In the genomic region with DNA sequence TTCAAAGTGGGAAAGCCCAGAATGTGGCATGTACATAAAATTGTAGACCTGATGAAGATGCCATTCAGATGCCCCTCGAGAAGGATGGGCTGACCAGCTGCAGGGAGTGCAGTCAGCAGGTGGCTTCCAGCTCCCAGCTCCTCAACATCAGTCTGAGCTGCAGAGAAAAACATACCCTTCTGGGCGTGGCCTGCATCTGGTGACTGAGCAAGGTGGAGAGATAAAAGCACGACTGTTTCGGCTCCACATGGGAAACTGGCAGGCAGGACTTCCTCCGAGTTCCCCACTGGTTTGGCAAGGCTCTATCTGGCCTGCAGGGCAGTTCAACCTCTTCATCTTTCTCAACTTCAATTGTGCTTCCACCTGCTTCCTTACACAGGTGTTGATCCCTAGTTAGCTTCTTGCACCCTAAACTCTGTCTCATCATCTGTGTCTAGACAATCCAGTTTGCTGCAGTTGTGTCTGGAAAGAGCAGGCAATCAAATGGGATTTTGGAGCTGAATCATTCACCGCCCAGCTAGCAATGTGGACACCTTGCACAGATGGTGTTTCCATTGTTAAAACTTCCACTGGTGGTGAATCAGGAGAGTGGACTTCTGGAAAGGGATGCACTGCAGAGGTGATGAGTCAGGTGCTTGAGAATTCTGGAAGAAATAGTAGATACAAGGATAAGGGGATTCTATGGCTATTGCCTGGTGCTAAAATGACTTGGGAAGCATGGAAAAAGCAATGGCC, we compare ENCODE assay signal across 23 cellular contexts. TPM values are rescaled to one million over a fixed set of nuclear protein-coding genes. Genes with fewer than 3 reads are reported as not detected.
DNase-seq lines count a peak whose midpoint lies in the region; ATAC-seq, FAIRE-seq and TF ChIP-seq lines count a peak whose summit lies in the region.
"Had no signal": no experiment of that assay in that cellular context is flagged by ENCODE, and none has a peak within 500 bp of the region (broad histone marks: within the 10 kb centered on the region; RNA-seq: fewer than 3 reads in every experiment).

No MANE protein-coding gene starts in this region.

- no peak overlapping the region for H2BK120ac ChIP-seq in IMR-90 (ENCODE audit: low read depth, low read length)

- DNase-seq in ELF-1 (ENCODE audit: low read depth, low spot score) (peak; percentile 14), IMR-90 (peak; percentile 48), K562 (ENCODE audit: extremely low read depth in 1 of 4, low spot score in 3 of 4) (peak in 3 of 4 experiments; percentile 8 to 58 (median 28)), islet precursor cell (peak; percentile 56), HK-2 (ENCODE audit: unreplicated experiment) (no peak), SW 1271 (lab: John Stamatoyannopoulos, UW) (no peak), head of caudate nucleus (no peak)
- no peak for DNase-seq in stimulated activated naive B cell treated with anti-CD40 and anti-IgM and Interleukin-4, amounts not matched to agents 10 μg/mL and 1 μg/mL and 100 μg/mL, for 72 hours
- DNase-seq: activated CD4-positive, alpha-beta memory T cell treated with anti-CD3 and anti-CD28 coated beads, Interleukin-2, amount 10 ng/mL, durations not matched to agents 7 days and 5 days; aorta; caudate nucleus; DMS79 treated with DMSO at 0.1 percent for 48 hours; immature natural killer cell; NCI-H187; posterior cingulate gyrus; SHP77 treated with DMSO at 0.1 percent for 48 hours; sigmoid colon; transverse colon had no signal

- H3K27me3 Mint-ChIP-seq in stimulated activated naive B cell treated with anti-CD40 and anti-IgM and Interleukin-4, amounts not matched to agents 10 μg/mL and 1 μg/mL and 100 μg/mL, for 72 hours = peaks cover 13 to 17% of the 10 kb centered on the region in 2 donors

- no peak for ATAC-seq in IMR-90 (ENCODE audit: low read depth)
- peak; percentile 84 for ATAC-seq in K562
- no peak for ATAC-seq in stimulated activated naive B cell treated with anti-CD40 and anti-IgM and Interleukin-4, amounts not matched to agents 10 μg/mL and 1 μg/mL and 100 μg/mL, for 72 hours (replicated peaks)
- ATAC-seq: activated CD4-positive, CD25-positive, alpha-beta regulatory T cell treated with anti-CD3 and anti-CD28 coated beads, Interleukin-2, amount 50 U/mL, for 24 hours had no signal

- in situ Hi-C loops in IMR-90 (cut with MboI; ENCODE audit: low sequenced_read_pairs) = no loop called here
- in situ Hi-C loops in K562 (cut with MboI) = no loop called here

- H3K9ac ChIP-seq in IMR-90 (ENCODE audit: low read depth, low read length) (no peak overlapping the region), K562 (ENCODE audit: insufficient read depth in 1 of 2, low read depth in 2 of 2, low read length in 2 of 2) (peak overlapping the region in 1 of 2 experiments; percentile 55; a peak in 2 of 4 replicates)
- H3K9ac ChIP-seq: KMS-11 had no signal

- H3K27me3 ChIP-seq in IMR-90 (ENCODE audit: control insufficient read depth, insufficient read depth, low read length) = no peaks in the 10 kb centered on the region
- no peaks in the 10 kb centered on the region for H3K27me3 ChIP-seq in K562 (ENCODE audit: control insufficient read depth in 2 of 2, insufficient read depth in 2 of 2, low read length in 2 of 2)
- H3K27me3 ChIP-seq: sigmoid colon, transverse colon had no signal

- H3K36me3 Mint-ChIP-seq in stimulated activated naive B cell treated with anti-CD40 and anti-IgM and Interleukin-4, amounts not matched to agents 10 μg/mL and 1 μg/mL and 100 μg/mL, for 72 hours = no peaks in the 10 kb centered on the region
- H3K36me3 Mint-ChIP-seq: activated naive CD8-positive, alpha-beta T cell; immature natural killer cell had no signal

- H3K79me1 ChIP-seq in IMR-90 (ENCODE audit: low read depth in 1 of 2, low read length in 2 of 2) = no peaks in the 10 kb centered on the region

- H2AK5ac ChIP-seq in IMR-90 (ENCODE audit: low read depth, low read length) = no peak overlapping the region

- H3K4me3 ChIP-seq in IMR-90 (ENCODE audit: insufficient read depth, low read depth, low read length) (no peak overlapping the region), K562 (no peak overlapping the region)
- H3K4me3 ChIP-seq: sigmoid colon, transverse colon had no signal

- no peak overlapping the region for H3K4me3 Mint-ChIP-seq in stimulated activated naive B cell treated with anti-CD40 and anti-IgM and Interleukin-4, amounts not matched to agents 10 μg/mL and 1 μg/mL and 100 μg/mL, for 72 hours
- H3K4me3 Mint-ChIP-seq: activated CD4-positive, alpha-beta memory T cell treated with anti-CD3 and anti-CD28 coated beads, Interleukin-2, amount 10 ng/mL, durations not matched to agents 7 days and 5 days; activated naive CD8-positive, alpha-beta T cell; dendritic cell treated with granulocyte-macrophage colony-stimulating factor and Interleukin-4, amounts not matched to agents 40 ng/mL and 50 ng/mL, for 4 days; immature natural killer cell had no signal

- H3K9me1 ChIP-seq in IMR-90 (ENCODE audit: insufficient read depth, low read length) (no peaks in the 10 kb centered on the region), K562 (ENCODE audit: control insufficient read depth, insufficient read depth, low read length) (no peaks in the 10 kb centered on the region)

- no peaks in the 10 kb centered on the region for H3K79me2 ChIP-seq in K562 (ENCODE audit: control insufficient read depth, insufficient read depth, low read length)

- TF ChIP-seq EP300 in K562 (IDR thresholded peaks at IDR 0.05; ENCODE audit: low read length) = no peak

- no peak overlapping the region for H3K18ac ChIP-seq in IMR-90 (ENCODE audit: low read depth, low read length)

- no peak overlapping the region for H3K56ac ChIP-seq in IMR-90 (ENCODE audit: extremely low read depth, insufficient read depth, low read length)

- intact Hi-C loops in IMR-90 (cut with micrococcal nuclease) = no loop called here
- intact Hi-C loops in K562 (cut with micrococcal nuclease) = no loop called here
- intact Hi-C loops in head of caudate nucleus (cut with DNase I) = no loop called here

- CTCF ChIA-PET in IMR-90 (lab: Yijun Ruan, JAX) = interaction anchor here (1.0 kb wide), 1 partner anchor 11 kb away, joined by 5 read pairs; no protein-coding TSS in a partner anchor
- CTCF ChIA-PET in K562 (lab: Yijun Ruan, JAX; ENCODE audit: low intra/inter-chr PET ratio) = no interaction called here

- H4K20me1 ChIP-seq in IMR-90 (ENCODE audit: insufficient read depth, low read length) (no peaks in the 10 kb centered on the region), K562 (replicated peaks; ENCODE audit: control insufficient read depth, insufficient read depth, low read length) (no peaks in the 10 kb centered on the region)

- H3K4me1 Mint-ChIP-seq in stimulated activated naive B cell treated with anti-CD40 and anti-IgM and Interleukin-4, amounts not matched to agents 10 μg/mL and 1 μg/mL and 100 μg/mL, for 72 hours = no peaks in the 10 kb centered on the region
- H3K4me1 Mint-ChIP-seq: activated CD4-positive, alpha-beta memory T cell treated with anti-CD3 and anti-CD28 coated beads, Interleukin-2, amount 10 ng/mL, durations not matched to agents 7 days and 5 days; immature natural killer cell had no signal

- no peaks in the 10 kb centered on the region for H3K9me3 Mint-ChIP-seq in stimulated activated naive B cell treated with anti-CD40 and anti-IgM and Interleukin-4, amounts not matched to agents 10 μg/mL and 1 μg/mL and 100 μg/mL, for 72 hours
- H3K9me3 Mint-ChIP-seq: activated CD4-positive, alpha-beta memory T cell treated with anti-CD3 and anti-CD28 coated beads, Interleukin-2, amount 10 ng/mL, durations not matched to agents 7 days and 5 days; dendritic cell treated with granulocyte-macrophage colony-stimulating factor and Interleukin-4, amounts not matched to agents 40 ng/mL and 50 ng/mL, for 4 days; immature natural killer cell had no signal

- TF ChIP-seq POLR2A in IMR-90 (IDR thresholded peaks at IDR 0.05; ENCODE audit: low read depth, low read length) = no peak
- no peak for TF ChIP-seq POLR2A in K562 (conservative IDR thresholded peaks at IDR 0.05)

- H2BK5ac ChIP-seq in IMR-90 (ENCODE audit: low read depth, low read length, poor library complexity, severe bottlenecking) = no peak overlapping the region

- POLR2A ChIA-PET in IMR-90 (lab: Charles Lee; ENCODE audit: unreplicated experiment) (no interaction called here), K562 (lab: Yijun Ruan, JAX) (no interaction called here)

- no peak for TF ChIP-seq RAD21 in IMR-90 (IDR thresholded peaks at IDR 0.05; ENCODE audit: low read length)
- TF ChIP-seq RAD21 in K562 (CRISPR knock-in tag; conservative IDR thresholded peaks at IDR 0.05 in 1 of 2, IDR thresholded peaks at IDR 0.05 in 1 of 2) = no peak

- no peak overlapping the region for H3K14ac ChIP-seq in IMR-90 (replicated peaks; ENCODE audit: low read depth, low read length)

- no peak overlapping the region for H2AK9ac ChIP-seq in IMR-90 (replicated peaks; ENCODE audit: low read depth, low read length, poor library complexity)

- no peak overlapping the region for H3K27ac Mint-ChIP-seq in stimulated activated naive B cell treated with anti-CD40 and anti-IgM and Interleukin-4, amounts not matched to agents 10 μg/mL and 1 μg/mL and 100 μg/mL, for 72 hours
- H3K27ac Mint-ChIP-seq: activated CD4-positive, alpha-beta memory T cell treated with anti-CD3 and anti-CD28 coated beads, Interleukin-2, amount 10 ng/mL, durations not matched to agents 7 days and 5 days; activated naive CD8-positive, alpha-beta T cell; dendritic cell treated with granulocyte-macrophage colony-stimulating factor and Interleukin-4, amounts not matched to agents 40 ng/mL and 50 ng/mL, for 4 days; immature natural killer cell had no signal

- no peak overlapping the region for H2BK20ac ChIP-seq in IMR-90 (ENCODE audit: low read depth, low read length)

- BruUV-seq in IMR-90 (replicated peaks; lab: Mats Ljungman, UMichigan) (no TSS peak), K562 (replicated peaks; lab: Mats Ljungman, UMichigan) (no TSS peak)

- H4K5ac ChIP-seq in IMR-90 (ENCODE audit: low read depth, low read length) = no peak overlapping the region

- no peak overlapping the region for H2AFZ ChIP-seq in IMR-90 (replicated peaks; ENCODE audit: low read length, poor library complexity)
- H2AFZ ChIP-seq in K562 (ENCODE audit: low read depth, low read length) = peak overlapping the region; percentile 67

- no peak for TF ChIP-seq CTCF in IMR-90 (conservative IDR thresholded peaks at IDR 0.05; ENCODE audit: low read depth, low read length)
- no peak for TF ChIP-seq CTCF in K562 (IDR thresholded peaks at IDR 0.05 in 2 of 3, conservative IDR thresholded peaks at IDR 0.05 in 1 of 3; ENCODE audit: insufficient read depth in 2 of 3, low read depth in 1 of 3, low read length in 3 of 3)

- H3K9me3 ChIP-seq in IMR-90 (ENCODE audit: control insufficient read depth, insufficient read depth, low read length) = no peaks in the 10 kb centered on the region
- H3K9me3 ChIP-seq in K562 (replicated peaks; ENCODE audit: control insufficient read depth, insufficient read depth, low read depth, low read length) = no peaks in the 10 kb centered on the region
- H3K9me3 ChIP-seq: sigmoid colon, transverse colon had no signal

- no peak overlapping the region for H3K23ac ChIP-seq in IMR-90 (ENCODE audit: low read depth, low read length)

- no peak overlapping the region for H2BK15ac ChIP-seq in IMR-90 (ENCODE audit: low read depth, low read length)

- H4K91ac ChIP-seq in IMR-90 (ENCODE audit: insufficient read depth, low read depth, low read length) = no peak overlapping the region

- dilution Hi-C loops in IMR-90 (cut with HindIII; ENCODE audit: low sequenced_read_pairs, unreplicated experiment) = no loop called here

- no peak overlapping the region for H3K4ac ChIP-seq in IMR-90 (ENCODE audit: low read depth, low read length)

- H3K4me1 ChIP-seq in IMR-90 (ENCODE audit: control insufficient read depth, insufficient read depth, low read length) (peaks cover 2% of the 10 kb centered on the region; the same call in 1 of the 2 replicates), K562 (replicated peaks in 1 of 2; ENCODE audit: control insufficient read depth in 2 of 2, insufficient read depth in 2 of 2, low read length in 2 of 2) (peaks cover 0 to 11% of the 10 kb centered on the region in 2 experiments; a peak in 2 of 5 replicates)
- H3K4me1 ChIP-seq: sigmoid colon, transverse colon had no signal

- H3K4me2 ChIP-seq in IMR-90 (ENCODE audit: low read depth, low read length) (no peak overlapping the region), K562 (ENCODE audit: insufficient read depth, low read length) (peak overlapping the region; percentile 36; the same call in 1 of the 2 replicates)
- H3K4me2 ChIP-seq: KMS-11 had no signal

- peak; percentile 42 for FAIRE-seq in K562 (lab: Jason Lieb, UNC)

- H3K36me3 ChIP-seq in IMR-90 (ENCODE audit: control insufficient read depth, insufficient read depth, low read length) = no peaks in the 10 kb centered on the region
- H3K36me3 ChIP-seq in K562 (ENCODE audit: control insufficient read depth, insufficient read depth, low read length) = no peaks in the 10 kb centered on the region
- H3K36me3 ChIP-seq: sigmoid colon, transverse colon had no signal

- H3K27ac ChIP-seq in IMR-90 (ENCODE audit: insufficient read depth, low read length) = no peak overlapping the region
- no peak overlapping the region for H3K27ac ChIP-seq in K562 (ENCODE audit: extremely low read depth, low read depth, low read length)
- H3K27ac ChIP-seq: C4-2B, KMS-11, sigmoid colon, transverse colon had no signal

- no CpG with 5 or more reads among the region's 6 CpGs for WGBS in IMR-90 (ENCODE audit: extremely low coverage in 2 of 2, insufficient read length in 1 of 2), 2 experiments
- WGBS in K562 (ENCODE audit: insufficient coverage, low coverage, missing lambda C conversion rate) = 5% methylated on average over 5 of the region's 6 CpGs

- H4K8ac ChIP-seq in IMR-90 (ENCODE audit: low read depth in 2 of 2, low read length in 2 of 2) = no peak overlapping the region

RNA-seq across cellular contexts. Expression of a gene that starts 56.8 kb away (rescaled TPM):
- total RNA-seq in IMR-90 (2012; rRNA removed) (65.4 and 73.9 TPM in 2 replicates), K562 (2014; rRNA removed) (108 and 129 TPM in 2 replicates), K562 (2014; rRNA removed; fragmentation: Illumina TruSeq; extraction: Trizol) (118 and 131 TPM in 2 replicates), K562 (2015; rRNA removed; fragmentation: Illumina TruSeq; extraction: Trizol) (105 and 107 TPM in 2 replicates), K562 (2021) (104 and 111 TPM in 2 replicates)
- polyA plus RNA-seq in IMR-90 (2012; rRNA removed) (93.0 and 110 TPM in 2 replicates), K562 (2011; rRNA removed) (145 and 172 TPM in 2 replicates), K562 (2014; fragmentation: Illumina TruSeq; extraction: Trizol) (154 and 170 TPM in 2 replicates), K562 (2014; fragmentation: Nextera tagmentation; extraction: Ambion mirVana) (100 to 1,000 TPM; 179 to 188 TPM), K562 (2014; rRNA removed) (119 and 159 TPM in 2 replicates)
- polyA plus RNA-seq in IMR-90 (2012; cell fraction: cytosol; rRNA removed) = 51.6 and 70.3 TPM in 2 replicates
- polyA plus RNA-seq in IMR-90 (2012; cell fraction: nucleus; rRNA removed; ENCODE audit: low replicate concordance) = 30.3 and 82.4 TPM in 2 replicates
- 44.8 and 55.5 TPM in 2 replicates for total RNA-seq in K562 (2011; cell fraction: chromatin; rRNA removed; ENCODE audit: low replicate concordance)
- 33.3 and 35.7 TPM in 2 replicates for total RNA-seq in K562 (2011; cell fraction: nucleolus; rRNA removed)
- total RNA-seq in K562 (2011; cell fraction: nucleoplasm; rRNA removed) = 48.0 and 61.0 TPM in 2 replicates
- 79.9 and 122 TPM in 2 replicates for polyA plus RNA-seq in K562 (2011; cell fraction: cytosol; rRNA removed)
- 89.2 and 128 TPM in 2 replicates for polyA plus RNA-seq in K562 (2011; cell fraction: nucleus; rRNA removed)
- 143 and 185 TPM in 2 replicates for polyA plus RNA-seq in K562 (2012)
- polyA minus RNA-seq in K562 (2011; rRNA and poly(A)+ RNA removed) = 71.0 and 88.5 TPM in 2 replicates
- polyA minus RNA-seq in K562 (2011; cell fraction: cytosol; rRNA and poly(A)+ RNA removed) = 28.0 and 43.2 TPM in 2 replicates
- polyA minus RNA-seq in K562 (2011; cell fraction: nucleus; rRNA and poly(A)+ RNA removed) = 17.1 and 43.1 TPM in 2 replicates

RNA-seq across cellular contexts. Expression of a gene that starts 58.1 kb away (rescaled TPM):
- 7.2 and 7.8 TPM in 2 replicates for total RNA-seq in IMR-90 (2012; rRNA removed)
- 2.6 and 3.1 TPM in 2 replicates for polyA plus RNA-seq in IMR-90 (2012; rRNA removed)
- polyA plus RNA-seq in IMR-90 (2012; cell fraction: cytosol; rRNA removed) = 1.2 and 1.4 TPM in 2 replicates
- 0.75 and 3.3 TPM in 2 replicates for polyA plus RNA-seq in IMR-90 (2012; cell fraction: nucleus; rRNA removed; ENCODE audit: low replicate concordance)
- 2.9 and 5.1 TPM in 2 replicates for total RNA-seq in K562 (2011; cell fraction: chromatin; rRNA removed; ENCODE audit: low replicate concordance)
- total RNA-seq in K562 (2011; cell fraction: nucleolus; rRNA removed) = 1.8 and 2.1 TPM in 2 replicates
- total RNA-seq in K562 (2011; cell fraction: nucleoplasm; rRNA removed) = 3.2 and 3.8 TPM in 2 replicates
- 2.2 and 3.1 TPM in 2 replicates for total RNA-seq in K562 (2014; rRNA removed)
- 4.8 and 5.2 TPM in 2 replicates for total RNA-seq in K562 (2014; rRNA removed; fragmentation: Illumina TruSeq; extraction: Trizol)
- total RNA-seq in K562 (2015; rRNA removed; fragmentation: Illumina TruSeq; extraction: Trizol) = 5.5 TPM in 2 replicates
- 4.2 and 4.4 TPM in 2 replicates for total RNA-seq in K562 (2021)
- 3.6 and 4.0 TPM in 2 replicates for polyA plus RNA-seq in K562 (2011; rRNA removed)
- polyA plus RNA-seq in K562 (2011; cell fraction: cytosol; rRNA removed) = 1.8 and 2.7 TPM in 2 replicates
- 2.6 TPM in 2 replicates for polyA plus RNA-seq in K562 (2011; cell fraction: nucleus; rRNA removed)
- 3.0 TPM in 2 replicates for polyA plus RNA-seq in K562 (2012)
- polyA plus RNA-seq in K562 (2014; fragmentation: Illumina TruSeq; extraction: Trizol) = 4.2 and 5.0 TPM in 2 replicates
- polyA plus RNA-seq in K562 (2014; fragmentation: Nextera tagmentation; extraction: Ambion mirVana) = 1 to 10 TPM; 1.5 to 2.1 TPM
- 2.6 and 2.7 TPM in 2 replicates for polyA plus RNA-seq in K562 (2014; rRNA removed)
- polyA minus RNA-seq in K562 (2011; rRNA and poly(A)+ RNA removed) = 6.4 and 7.1 TPM in 2 replicates
- polyA minus RNA-seq in K562 (2011; cell fraction: cytosol; rRNA and poly(A)+ RNA removed) = 3.1 and 3.4 TPM in 2 replicates
- 2.8 and 3.8 TPM in 2 replicates for polyA minus RNA-seq in K562 (2011; cell fraction: nucleus; rRNA and poly(A)+ RNA removed)

Comparison
In these comparisons a context has a peak if more than half of its experiments do, and no peak if none do; other contexts are left out.
1. DNase-seq: peak in ELF-1 (single experiment), IMR-90 (single experiment), K562 (3 of 4) and islet precursor cell (single experiment); none in stimulated activated naive B cell treated with anti-CD40 and anti-IgM and Interleukin-4, amounts not matched to agents 10 μg/mL and 1 μg/mL and 100 μg/mL, for 72 hours (single experiment), HK-2 (single experiment), SW 1271 (0 of 2) and head of caudate nucleus (0 of 42).